9 cellular contexts compared by ENCODE assay signal in the genomic region with DNA sequence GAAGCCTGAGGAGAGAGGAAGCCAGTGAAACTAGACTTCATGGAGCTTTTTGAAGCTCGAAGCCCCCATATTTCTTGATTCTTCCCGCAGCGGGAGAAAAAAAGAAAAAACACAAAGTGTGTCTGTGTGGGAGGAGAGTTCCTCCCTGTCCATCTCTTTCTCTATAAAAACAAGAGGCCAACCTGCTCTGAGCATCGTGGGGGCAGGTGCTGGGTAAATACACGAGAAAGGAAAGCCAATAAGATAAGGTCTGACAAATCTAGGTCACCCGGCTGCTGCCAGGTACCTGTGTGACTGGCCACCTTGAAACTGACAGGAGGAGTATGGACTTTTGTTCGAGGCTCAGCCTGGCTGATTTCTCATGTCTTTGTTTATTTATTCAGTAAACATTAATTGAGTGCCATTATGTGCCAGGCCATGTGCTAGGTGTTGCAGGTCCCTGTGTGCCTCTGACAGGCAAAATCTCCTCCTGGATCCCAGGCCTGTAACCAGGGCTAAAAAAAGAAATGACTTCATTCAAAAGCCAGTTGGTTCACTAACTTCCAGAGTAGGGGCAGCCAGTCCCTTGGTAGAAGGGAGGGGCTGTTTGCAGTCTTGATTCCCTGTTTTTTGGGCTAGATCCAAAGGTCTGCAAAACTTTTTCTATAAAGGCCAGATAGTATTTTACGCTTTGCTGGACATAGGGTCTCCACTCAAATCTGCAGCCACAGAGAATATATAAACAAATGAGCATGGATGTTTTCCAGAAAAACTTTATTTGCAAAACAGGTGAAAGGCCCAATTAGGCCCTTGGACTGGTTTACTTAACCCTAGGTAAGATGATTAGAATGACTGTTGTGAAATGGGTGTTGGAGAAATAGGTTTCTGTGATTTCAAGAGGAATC. TPM values are rescaled to one million over a fixed set of nuclear protein-coding genes. Genes with fewer than 3 reads are reported as not detected.
DNase-seq lines count a peak whose midpoint lies in the region; ATAC-seq and TF ChIP-seq lines count a peak whose summit lies in the region.
"Had no signal": no experiment of that assay in that cellular context is flagged by ENCODE, and none has a peak within 500 bp of the region (broad histone marks: within the 10 kb centered on the region; RNA-seq: fewer than 3 reads in every experiment).

No MANE protein-coding gene starts in this region.

- CTCF ChIA-PET in activated naive CD4-positive, alpha-beta T cell treated with anti-CD3 and anti-CD28 coated beads, Interleukin-2, amount 10 ng/mL, durations not matched to agents 7 days and 5 days (lab: Charles Lee): interaction anchor here (2.3 kb wide), 1 partner anchor 37 kb away, joined by 9 read pairs; no protein-coding TSS in a partner anchor
- CTCF ChIA-PET in WTC11 (lab: Charles Lee): interaction anchor here (0.7 to 2.3 kb wide), 12 partner anchors 8 to 155 kb away, joined by 3 to 28 read pairs (median 4); no protein-coding TSS in a partner anchor

- H3K4me1 ChIP-seq in right atrium auricular region: peaks cover 0 to 100% of the 10 kb centered on the region in 2 donors

- no peaks in the 10 kb centered on the region for H3K27me3 Mint-ChIP-seq in activated naive CD4-positive, alpha-beta T cell treated with anti-CD3 and anti-CD28 coated beads, Interleukin-2, amount 10 ng/mL, durations not matched to agents 7 days and 5 days
- H3K27me3 Mint-ChIP-seq in WTC11 (ENCODE audit: low read depth): no peaks in the 10 kb centered on the region

- TF ChIP-seq CTCF in WTC11 (IDR thresholded peaks at IDR 0.05): no peak
- no peak for TF ChIP-seq CTCF in right atrium auricular region (IDR thresholded peaks at IDR 0.05)

- H3K4me3 ChIP-seq in right atrium auricular region (no peak overlapping the region), skin epidermis (no peak overlapping the region)
- H3K4me3 ChIP-seq: SK-N-MC had no signal

- no peaks in the 10 kb centered on the region for H3K27me3 ChIP-seq in right atrium auricular region

- H3K36me3 Mint-ChIP-seq in activated naive CD4-positive, alpha-beta T cell treated with anti-CD3 and anti-CD28 coated beads, Interleukin-2, amount 10 ng/mL, durations not matched to agents 7 days and 5 days: peaks cover 22% of the 10 kb centered on the region
- H3K36me3 Mint-ChIP-seq in WTC11: no peaks in the 10 kb centered on the region

- H3K27ac Mint-ChIP-seq in activated naive CD4-positive, alpha-beta T cell treated with anti-CD3 and anti-CD28 coated beads, Interleukin-2, amount 10 ng/mL, durations not matched to agents 7 days and 5 days: peak overlapping the region; percentile 30
- peak overlapping the region; percentile 97 for H3K27ac Mint-ChIP-seq in WTC11

- no peaks in the 10 kb centered on the region for H3K36me3 ChIP-seq in right atrium auricular region

- H3K27ac ChIP-seq in right atrium auricular region: peak overlapping the region; percentile 93 to 97
- H3K27ac ChIP-seq in skin epidermis: peak overlapping the region in 18 of 21 experiments; percentile 8 to 79 (median 60)
- H3K27ac ChIP-seq: SK-N-MC had no signal

- no peaks in the 10 kb centered on the region for H3K9me3 ChIP-seq in right atrium auricular region

- no peak for DNase-seq in activated naive CD4-positive, alpha-beta T cell treated with anti-CD3 and anti-CD28 coated beads, Interleukin-2, amount 10 ng/mL, durations not matched to agents 7 days and 5 days
- DNase-seq in activated naive CD4-positive, alpha-beta T cell (lab: John Stamatoyannopoulos, UW): no peak
- DNase-seq in WTC11 (ENCODE audit: low spot score) (no peak), right atrium auricular region (ENCODE audit: low spot score) (no peak)

- H3K4me1 Mint-ChIP-seq in activated naive CD4-positive, alpha-beta T cell treated with anti-CD3 and anti-CD28 coated beads, Interleukin-2, amount 10 ng/mL, durations not matched to agents 7 days and 5 days: peaks cover 66% of the 10 kb centered on the region
- peaks cover 68% of the 10 kb centered on the region for H3K4me1 Mint-ChIP-seq in WTC11

- ATAC-seq in WTC11 (no peak; the same call in 1 of the 2 replicates), HG03457 (IDR thresholded peaks at IDR 0.05; ENCODE audit: unreplicated experiment) (no peak), GM19467 (IDR thresholded peaks at IDR 0.05; ENCODE audit: unreplicated experiment) (no peak), GM21360 (IDR thresholded peaks at IDR 0.05; ENCODE audit: unreplicated experiment) (no peak)

- H3K9me3 Mint-ChIP-seq in activated naive CD4-positive, alpha-beta T cell treated with anti-CD3 and anti-CD28 coated beads, Interleukin-2, amount 10 ng/mL, durations not matched to agents 7 days and 5 days: no peaks in the 10 kb centered on the region
- no peaks in the 10 kb centered on the region for H3K9me3 Mint-ChIP-seq in WTC11

- POLR2A ChIA-PET in WTC11 (lab: Charles Lee): interaction anchor here (0.8 to 1.2 kb wide), 4 partner anchors 17 to 252 kb away, joined by 3 to 4 read pairs (median 3); a partner anchor contains a TSS

- no peak overlapping the region for H3K4me3 Mint-ChIP-seq in activated naive CD4-positive, alpha-beta T cell treated with anti-CD3 and anti-CD28 coated beads, Interleukin-2, amount 10 ng/mL, durations not matched to agents 7 days and 5 days
- H3K4me3 Mint-ChIP-seq in WTC11: peak overlapping the region; percentile 18

TF ChIP-seq in WTC11, 78 proteins besides CTCF, POLR2A, EP300 and RAD21:
- TF ChIP-seq, protein P1, sequence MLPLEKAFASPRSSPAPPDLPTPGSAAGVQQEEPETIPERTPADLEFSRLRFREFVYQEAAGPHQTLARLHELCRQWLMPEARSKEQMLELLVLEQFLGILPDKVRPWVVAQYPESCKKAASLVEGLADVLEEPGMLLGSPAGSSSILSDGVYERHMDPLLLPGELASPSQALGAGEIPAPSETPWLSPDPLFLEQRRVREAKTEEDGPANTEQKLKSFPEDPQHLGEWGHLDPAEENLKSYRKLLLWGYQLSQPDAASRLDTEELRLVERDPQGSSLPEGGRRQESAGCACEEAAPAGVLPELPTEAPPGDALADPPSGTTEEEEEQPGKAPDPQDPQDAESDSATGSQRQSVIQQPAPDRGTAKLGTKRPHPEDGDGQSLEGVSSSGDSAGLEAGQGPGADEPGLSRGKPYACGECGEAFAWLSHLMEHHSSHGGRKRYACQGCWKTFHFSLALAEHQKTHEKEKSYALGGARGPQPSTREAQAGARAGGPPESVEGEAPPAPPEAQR (CRISPR knock-in tag; IDR thresholded peaks at IDR 0.05): no peak
- peak; percentile 54 for TF ChIP-seq GABPB1 (CRISPR knock-in tag; IDR thresholded peaks at IDR 0.05)
TF ChIP-seq in WTC11: peak in this region for 1.

RNA-seq across cellular contexts. Expression of a gene that starts 35.6 kb away (rescaled TPM):
- total RNA-seq in WTC11 (2021) (2.2 to 3.1 TPM (median 2.5 TPM) in 3 replicates), right atrium auricular region (10 to 100 TPM; 28.3 to 34.1 TPM)
